ENCODE assay signal across 15 cellular contexts in genomic region chr9:136255166-136255538, GRCh38. TPM values are rescaled to one million over a fixed set of nuclear protein-coding genes. Genes with fewer than 3 reads are reported as not detected.
DNase-seq lines count a peak whose midpoint lies in the region; ATAC-seq and TF ChIP-seq lines count a peak whose summit lies in the region.
"Had no signal": no experiment of that assay in that cellular context is flagged by ENCODE, and none has a peak within 500 bp of the region (broad histone marks: within the 10 kb centered on the region; RNA-seq: fewer than 3 reads in every experiment).

No MANE protein-coding gene starts in this region.

- CTCF ChIA-PET in GM10248 (lab: Yijun Ruan, JAX): interaction anchor here (1.4 kb wide), 1 partner anchor 30 kb away, joined by 3 read pairs; no protein-coding TSS in a partner anchor

- H3K4me3 ChIP-seq in left ventricle myocardium inferior: no peak overlapping the region
- H3K4me3 ChIP-seq: dorsolateral prefrontal cortex, SK-N-MC had no signal

- H3K27ac ChIP-seq in left ventricle myocardium inferior (replicated peaks): no peak overlapping the region
- H3K27ac ChIP-seq: dorsolateral prefrontal cortex, SK-N-MC had no signal

- DNase-seq in left cardiac atrium: peak; percentile 50
- DNase-seq in left ventricle myocardium inferior: no peak
- peak; percentile 12 for DNase-seq in OCI-M1 (lab: John Stamatoyannopoulos, UW)
- DNase-seq in fibroblast of peridontal ligament (ENCODE audit: extremely low read depth): peak; percentile 11
- DNase-seq in stimulated activated CD8-positive, alpha-beta memory T cell treated with anti-CD3 and anti-CD28 coated beads, Interleukin-4, amount 100 ng/mL, for 48 hours: peak; percentile 45
- no peak for DNase-seq in NCI-H128 (lab: John Stamatoyannopoulos, UW; ENCODE audit: unreplicated experiment)
- no peak for DNase-seq in GM10248 (ENCODE audit: extremely low spot score)
- DNase-seq: activated CD4-positive, alpha-beta T cell treated with anti-CD3 and anti-CD28 coated beads, Interleukin-2, amount 50 U/mL, for 1 hour; dorsolateral prefrontal cortex; glutamatergic neuron; NCI-H187; stimulated activated naive B cell treated with anti-CD40 and anti-IgM and Interleukin-4, amounts not matched to agents 10 μg/mL and 1 μg/mL and 100 μg/mL, for 72 hours had no signal

- H3K36me3 ChIP-seq in left ventricle myocardium inferior: no peaks in the 10 kb centered on the region

- POLR2A ChIA-PET in GM10248 (lab: Yijun Ruan, JAX): no interaction called here

- no peak for TF ChIP-seq CTCF in left ventricle myocardium inferior (IDR thresholded peaks at IDR 0.05; ENCODE audit: borderline replicate concordance)
- no peak for TF ChIP-seq CTCF in GM10248 (IDR thresholded peaks at IDR 0.05; ENCODE audit: control extremely low read depth, extremely low read depth, low read depth, missing control alignments)

- no peaks in the 10 kb centered on the region for H3K9me3 ChIP-seq in left ventricle myocardium inferior (replicated peaks)

- intact Hi-C loops in left cardiac atrium (cut with DNase I) (no loop called here), left ventricle myocardium inferior (cut with micrococcal nuclease) (no loop called here)

- peaks cover 66% of the 10 kb centered on the region for H3K27me3 ChIP-seq in left ventricle myocardium inferior (ENCODE audit: low read depth)
- H3K27me3 ChIP-seq: dorsolateral prefrontal cortex had no signal

- H3K4me1 ChIP-seq in left ventricle myocardium inferior: peaks cover 8% of the 10 kb centered on the region

- ATAC-seq in left cardiac atrium (peak in 1 of 2 donors; percentile 35), GM18505 (IDR thresholded peaks at IDR 0.05; ENCODE audit: unreplicated experiment) (no peak)
- ATAC-seq: stimulated activated naive B cell treated with anti-CD40 and anti-IgM and Interleukin-4, amounts not matched to agents 10 μg/mL and 1 μg/mL and 100 μg/mL, for 72 hours had no signal

- TF ChIP-seq POLR2A in GM18505 (IDR thresholded peaks at IDR 0.05; ENCODE audit: borderline replicate concordance, extremely low read depth, insufficient read depth, insufficient read length): no peak

RNA-seq across cellular contexts. Expression of gene QSOX2, which starts 9.5 kb away (rescaled TPM):
- total RNA-seq in left cardiac atrium (1 to 10 TPM; 6.5 to 6.6 TPM), left ventricle myocardium inferior (8.0 TPM)

RNA-seq across cellular contexts. Expression of gene CCDC187, which starts 48.7 kb away (rescaled TPM):
- total RNA-seq in left cardiac atrium (not detected), left ventricle myocardium inferior (not detected)

RNA-seq across cellular contexts. Expression of gene LHX3, which starts 50.2 kb away (rescaled TPM):
- total RNA-seq in left cardiac atrium: not detected
- total RNA-seq in left ventricle myocardium inferior: not detected
- total RNA-seq: liver had no signal

Comparison
In these comparisons a context has a peak if more than half of its experiments do, and no peak if none do; other contexts are left out.
1. DNase-seq: peak in left cardiac atrium (single experiment), OCI-M1 (single experiment), fibroblast of peridontal ligament (single experiment) and stimulated activated CD8-positive, alpha-beta memory T cell treated with anti-CD3 and anti-CD28 coated beads, Interleukin-4, amount 100 ng/mL, for 48 hours (single experiment); none in left ventricle myocardium inferior (single experiment), NCI-H128 (single experiment) and GM10248 (single experiment).